14 cellular contexts compared by ENCODE assay signal in genomic region chr1:3173113-3173745, GRCh38.
"Had no signal": no experiment of that assay in that cellular context is flagged by ENCODE, and none has a peak within 500 bp of the region (broad histone marks: within the 10 kb centered on the region; RNA-seq: fewer than 3 reads in every experiment).

No MANE protein-coding gene starts in this region.

- H3K4me3 Mint-ChIP-seq: activated T-helper 1 cell treated with anti-CD3 and anti-CD28 coated beads, Interleukin-12 subunit alpha, Interleukin-12 subunit beta, Interleukin-2, Interleukin-4 antibody, amounts not matched to agents 30 ng/mL and 10 ng/mL and 1 ng/mL, durations not matched to agents 14 hours and 24 hours and 36 hours; dendritic cell treated with granulocyte-macrophage colony-stimulating factor and Interleukin-4, amounts not matched to agents 40 ng/mL and 50 ng/mL, for 4 days; effector memory CD8-positive, alpha-beta T cell; T-cell had no signal

- H3K27ac ChIP-seq: SK-N-MC had no signal

- DNase-seq: activated CD4-positive, alpha-beta T cell treated with anti-CD3 and anti-CD28 coated beads for 48 hours; activated naive CD4-positive, alpha-beta T cell; effector memory CD8-positive, alpha-beta T cell; naive B cell; occipital lobe; stimulated activated CD4-positive, alpha-beta T cell treated with anti-CD3 and anti-CD28 coated beads, Interleukin-12 subunit alpha, Interleukin-12 subunit beta, amount 100 ng/mL, for 4 hours; stimulated activated naive CD4-positive, alpha-beta T cell treated with Interleukin-2 at 50 U/mL for 16 hours; T-cell; T1000 had no signal

- H3K9me3 Mint-ChIP-seq: activated T-helper 1 cell treated with anti-CD3 and anti-CD28 coated beads, Interleukin-12 subunit alpha, Interleukin-12 subunit beta, Interleukin-2, Interleukin-4 antibody, amounts not matched to agents 30 ng/mL and 10 ng/mL and 1 ng/mL, durations not matched to agents 14 hours and 24 hours and 36 hours; dendritic cell treated with granulocyte-macrophage colony-stimulating factor and Interleukin-4, amounts not matched to agents 40 ng/mL and 50 ng/mL, for 4 days; effector memory CD8-positive, alpha-beta T cell; T-cell had no signal

- H3K36me3 Mint-ChIP-seq: naive B cell, T-cell had no signal

- H3K4me3 ChIP-seq: lung, SK-N-MC had no signal

- FAIRE-seq: keratinocyte had no signal

- ATAC-seq: effector memory CD8-positive, alpha-beta T cell; T-cell had no signal

- H3K27ac Mint-ChIP-seq: activated T-helper 1 cell treated with anti-CD3 and anti-CD28 coated beads, Interleukin-12 subunit alpha, Interleukin-12 subunit beta, Interleukin-2, Interleukin-4 antibody, amounts not matched to agents 30 ng/mL and 10 ng/mL and 1 ng/mL, durations not matched to agents 14 hours and 24 hours and 36 hours; dendritic cell treated with granulocyte-macrophage colony-stimulating factor and Interleukin-4, amounts not matched to agents 40 ng/mL and 50 ng/mL, for 4 days; effector memory CD8-positive, alpha-beta T cell; naive B cell; T-cell had no signal
